Comparison of ENCODE assay signal across 8 cellular contexts in the genomic region with DNA sequence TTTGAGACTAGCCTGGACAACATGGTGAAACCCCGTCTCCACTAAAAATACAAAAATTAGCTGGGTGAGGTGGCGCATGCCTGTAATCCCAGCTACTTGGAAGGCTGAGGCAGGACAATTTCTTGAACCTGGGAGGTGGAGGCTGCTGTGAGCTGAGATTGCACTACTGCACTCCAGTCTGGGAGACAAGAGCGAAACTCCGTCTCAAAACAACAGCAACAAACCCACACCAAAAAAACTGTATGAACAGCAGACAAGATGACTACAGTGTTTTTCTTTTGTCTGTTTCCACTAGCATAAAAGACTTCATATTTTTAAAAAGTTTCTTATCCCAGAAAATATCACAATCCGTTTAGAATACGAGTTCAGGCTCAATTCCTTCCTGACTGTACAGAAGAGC. TPM values are rescaled to one million over a fixed set of nuclear protein-coding genes. Genes with fewer than 3 reads are reported as not detected.
DNase-seq lines count a peak whose midpoint lies in the region; ATAC-seq and TF ChIP-seq lines count a peak whose summit lies in the region.
"Not testable (repeated sequence)": the region's sequence is repeated elsewhere in the genome, so short reads cannot be mapped to it uniquely, and the experiment has no call there.

No MANE protein-coding gene starts in this region.

- H3K36me3 Mint-ChIP-seq in CD8-positive, alpha-beta T cell, result peaks cover 20% of the 10 kb centered on the region
- peaks cover 24% of the 10 kb centered on the region for H3K36me3 Mint-ChIP-seq in T-helper 2 cell treated with Interferon-gamma antibody and Interleukin-4, amounts not matched to agents 5 μg/mL and 100 μg/mL, for 36 hours (ENCODE audit: low read depth)
- not testable (repeated sequence) for H3K36me3 Mint-ChIP-seq in progenitor cell of endocrine pancreas (ENCODE audit: insufficient read depth)

- peak overlapping the region; percentile 94 for H3K27ac ChIP-seq in CD8-positive, alpha-beta T cell (ENCODE audit: low read depth, low read length)
- H3K27ac ChIP-seq in Karpas-422 (ENCODE audit: low read length), result peak overlapping the region; percentile 91
- H3K27ac ChIP-seq in right lobe of liver, result peak overlapping the region in 2 of 3 donors; percentile 99
- H3K27ac ChIP-seq in tibial artery, result peak overlapping the region; percentile 98

- POLR2A ChIA-PET in CD8-positive, alpha-beta T cell (lab: Charles Lee), result interaction anchor here (1.4 to 1.9 kb wide), 3 partner anchors 7 to 170 kb away, joined by 3 to 10 read pairs (median 10); no protein-coding TSS in a partner anchor

- peak overlapping the region; percentile 98 for H3K4me3 Mint-ChIP-seq in CD8-positive, alpha-beta T cell
- peak overlapping the region; percentile 97 for H3K4me3 Mint-ChIP-seq in T-helper 2 cell treated with Interferon-gamma antibody and Interleukin-4, amounts not matched to agents 5 μg/mL and 100 μg/mL, for 36 hours
- H3K4me3 Mint-ChIP-seq in progenitor cell of endocrine pancreas (ENCODE audit: low read depth), result peak overlapping the region; percentile 89

- peaks cover 22% of the 10 kb centered on the region for H3K4me1 Mint-ChIP-seq in CD8-positive, alpha-beta T cell (ENCODE audit: low read depth)
- H3K4me1 Mint-ChIP-seq in T-helper 2 cell treated with Interferon-gamma antibody and Interleukin-4, amounts not matched to agents 5 μg/mL and 100 μg/mL, for 36 hours (ENCODE audit: low read depth), result peaks cover 19% of the 10 kb centered on the region
- H3K4me1 Mint-ChIP-seq in progenitor cell of endocrine pancreas (ENCODE audit: low read depth), result not testable (repeated sequence)

- CTCF ChIA-PET in CD8-positive, alpha-beta T cell (lab: Charles Lee), result interaction anchor here (0.7 to 1.3 kb wide), 2 partner anchors 724 to 1404 kb away, joined by 3 to 4 read pairs; no protein-coding TSS in a partner anchor

- not testable (repeated sequence) for H3K36me3 ChIP-seq in CD8-positive, alpha-beta T cell (ENCODE audit: insufficient read depth, low read length); Karpas-422 (ENCODE audit: insufficient read depth, low read length); adipocyte (ENCODE audit: control insufficient read depth, insufficient read depth, low read length, severe bottlenecking); right lobe of liver; tibial artery

- H3K9me3 ChIP-seq in CD8-positive, alpha-beta T cell (ENCODE audit: low read length); Karpas-422 (ENCODE audit: low read length); adipocyte (ENCODE audit: control insufficient read depth, low read length); right lobe of liver; tibial artery: not testable (repeated sequence)

- not testable (repeated sequence) for H4K20me1 ChIP-seq in Karpas-422 (ENCODE audit: insufficient read depth, low read depth, low read length)

- intact Hi-C loops in CD8-positive, alpha-beta T cell (cut with DNase I, micrococcal nuclease), result loop anchor here (2.0 to 10.0 kb wide), 5 partner anchors 144 to 1502 kb away; partner anchors contain the start of genes ASB3 (in 1 of the 2), CFAP36 (in 1 of the 2), CLHC1 (in 1 of the 2) and ERLEC1 (in 1 of the 2)
- intact Hi-C loops in right lobe of liver (cut with DNase I), result not testable (repeated sequence)
- intact Hi-C loops in tibial artery (cut with DNase I; ENCODE audit: low total_unique reads), result loop anchor here (10.0 kb wide), 1 partner anchor 610 kb away; the partner anchor contains the start of gene EML6

- H3K4me1 ChIP-seq in CD8-positive, alpha-beta T cell (ENCODE audit: insufficient read depth, low read length); adipocyte (ENCODE audit: control insufficient read depth, insufficient read depth, low read length); right lobe of liver; tibial artery: not testable (repeated sequence)
- peaks cover 23% of the 10 kb centered on the region for H3K4me1 ChIP-seq in Karpas-422 (ENCODE audit: low read length)

- not testable (repeated sequence) for TF ChIP-seq CTCF in CD8-positive, alpha-beta T cell (IDR thresholded peaks at IDR 0.05); epithelial cell of proximal tubule (conservative IDR thresholded peaks at IDR 0.05; ENCODE audit: low read depth, low read length); right lobe of liver (IDR thresholded peaks at IDR 0.05); progenitor cell of endocrine pancreas (IDR thresholded peaks at IDR 0.05; ENCODE audit: unreplicated experiment); tibial artery (IDR thresholded peaks at IDR 0.05)

- H3K9ac ChIP-seq in Karpas-422 (ENCODE audit: low read length), result peak overlapping the region; percentile 92
- peak overlapping the region; percentile 98 for H3K9ac ChIP-seq in adipocyte (ENCODE audit: low read length)

- H3K27me3 Mint-ChIP-seq in CD8-positive, alpha-beta T cell (ENCODE audit: low read depth); T-helper 2 cell treated with Interferon-gamma antibody and Interleukin-4, amounts not matched to agents 5 μg/mL and 100 μg/mL, for 36 hours (ENCODE audit: low read depth); progenitor cell of endocrine pancreas: not testable (repeated sequence)

- ATAC-seq in CD8-positive, alpha-beta T cell; right lobe of liver: not testable (repeated sequence)

- peak overlapping the region; percentile 82 for H3K4me2 ChIP-seq in Karpas-422 (ENCODE audit: low read depth, low read length, poor library complexity, severe bottlenecking)

- DNase-seq in CD8-positive, alpha-beta T cell; Karpas-422; T-helper 2 cell treated with Interferon-gamma antibody and Interleukin-4, amounts not matched to agents 5 μg/mL and 100 μg/mL, for 36 hours (ENCODE audit: low spot score); adipocyte (ENCODE audit: low read depth); epithelial cell of proximal tubule (ENCODE audit: low read depth); right lobe of liver; progenitor cell of endocrine pancreas (ENCODE audit: low spot score, unreplicated experiment); tibial artery: not testable (repeated sequence)

- not testable (repeated sequence) for H3K79me2 ChIP-seq in Karpas-422 (ENCODE audit: low read length)

- H3K27me3 ChIP-seq in CD8-positive, alpha-beta T cell (ENCODE audit: insufficient read depth, low read length); Karpas-422 (ENCODE audit: low read length); adipocyte (replicated peaks; ENCODE audit: control insufficient read depth, insufficient read depth, low read length); right lobe of liver; tibial artery: not testable (repeated sequence)

- H2AFZ ChIP-seq in Karpas-422 (ENCODE audit: low read length), result not testable (repeated sequence)

- TF ChIP-seq POLR2A in right lobe of liver (IDR thresholded peaks at IDR 0.05), result not testable (repeated sequence)

- H3K27ac Mint-ChIP-seq in CD8-positive, alpha-beta T cell, result peak overlapping the region; percentile 100
- peak overlapping the region; percentile 100 for H3K27ac Mint-ChIP-seq in T-helper 2 cell treated with Interferon-gamma antibody and Interleukin-4, amounts not matched to agents 5 μg/mL and 100 μg/mL, for 36 hours
- H3K27ac Mint-ChIP-seq in progenitor cell of endocrine pancreas, result peak overlapping the region; percentile 100

- H3K9me2 ChIP-seq in Karpas-422 (replicated peaks; ENCODE audit: insufficient read depth, low read length), result not testable (repeated sequence)

- 90% methylated on average over 6 of the region's 6 CpGs for WGBS in right lobe of liver (ENCODE audit: insufficient coverage, low coverage, low lambda C conversion rate, missing lambda C conversion rate)

- not testable (repeated sequence) for H3K9me3 Mint-ChIP-seq in CD8-positive, alpha-beta T cell; T-helper 2 cell treated with Interferon-gamma antibody and Interleukin-4, amounts not matched to agents 5 μg/mL and 100 μg/mL, for 36 hours; progenitor cell of endocrine pancreas (ENCODE audit: low read depth)

- H3K4me3 ChIP-seq in CD8-positive, alpha-beta T cell (ENCODE audit: low read depth, low read length); right lobe of liver: not testable (repeated sequence)
- peak overlapping the region; percentile 82 for H3K4me3 ChIP-seq in Karpas-422 (ENCODE audit: low read length)
- peak overlapping the region; percentile 94 for H3K4me3 ChIP-seq in adipocyte (ENCODE audit: low read length)
- peak overlapping the region; percentile 92 for H3K4me3 ChIP-seq in epithelial cell of proximal tubule (ENCODE audit: low read depth, low read length)
- peak overlapping the region in 1 of 2 donors; percentile 72 for H3K4me3 ChIP-seq in tibial artery

RNA-seq across cellular contexts. Expression of gene ACYP2, which starts 0.9 kb away (rescaled TPM):
- total RNA-seq in CD8-positive, alpha-beta T cell, result 10 to 100 TPM; 10.2 to 10.4 TPM
- total RNA-seq in Karpas-422 (2014; rRNA removed; shearing (Covaris generic); ENCODE audit: low replicate concordance), result 19.8 and 22.8 TPM in 2 replicates
- total RNA-seq in epithelial cell of proximal tubule (3.5 and 4.9 TPM in 2 replicates), right lobe of liver (10 to 100 TPM in 5 of 6 experiments, 1 to 10 TPM in 1; 9.6 to 22.9 (median 18.5) TPM), progenitor cell of endocrine pancreas (8.6 and 9.6 TPM in 2 replicates)
